ENCODE assay signal across 18 cellular contexts in genomic region chr2:58101500-58101899, GRCh38.
"Had no signal": no experiment of that assay in that cellular context is flagged by ENCODE, and none has a peak within 500 bp of the region (broad histone marks: within the 10 kb centered on the region; RNA-seq: fewer than 3 reads in every experiment).

No MANE protein-coding gene starts in this region.

- DNase-seq: activated CD4-positive, alpha-beta T cell treated with anti-CD3 and anti-CD28 coated beads, Interleukin-2, amount 50 U/mL, for 4 hours; activated CD4-positive, CD25-positive, alpha-beta regulatory T cell treated with anti-CD3 and anti-CD28 coated beads, Interleukin-2, amount 50 U/mL, for 72 hours; activated effector memory CD4-positive, alpha-beta T cell treated with Interleukin-2 at 50 U/mL for 16 hours; activated T-cell treated with anti-CD3 and anti-CD28 coated beads, Interleukin-2, amount 50 U/mL, for 4 hours; amniotic stem cell; dorsolateral prefrontal cortex; endodermal cell; hippocampal formation; kidney; left ventricle myocardium superior; mesendoderm; natural killer cell; posterior cingulate gyrus; SW 1271; T-helper 9 cell had no signal

- H3K4me3 ChIP-seq: dorsolateral prefrontal cortex, right atrium auricular region, SJSA1, suprapubic skin had no signal

- H3K4me1 ChIP-seq: right atrium auricular region, SJSA1, suprapubic skin had no signal

- H3K27ac ChIP-seq: dorsolateral prefrontal cortex, right atrium auricular region, SJSA1, suprapubic skin had no signal

- ATAC-seq: activated T-cell treated with anti-CD3 and anti-CD28 coated beads, Interleukin-2, amount 50 U/mL, for 4 hours; left ventricle myocardium superior; natural killer cell had no signal

- H3K9me3 ChIP-seq: right atrium auricular region, SJSA1, suprapubic skin had no signal
